ENCODE assay signal across 14 cellular contexts in the genomic region with DNA sequence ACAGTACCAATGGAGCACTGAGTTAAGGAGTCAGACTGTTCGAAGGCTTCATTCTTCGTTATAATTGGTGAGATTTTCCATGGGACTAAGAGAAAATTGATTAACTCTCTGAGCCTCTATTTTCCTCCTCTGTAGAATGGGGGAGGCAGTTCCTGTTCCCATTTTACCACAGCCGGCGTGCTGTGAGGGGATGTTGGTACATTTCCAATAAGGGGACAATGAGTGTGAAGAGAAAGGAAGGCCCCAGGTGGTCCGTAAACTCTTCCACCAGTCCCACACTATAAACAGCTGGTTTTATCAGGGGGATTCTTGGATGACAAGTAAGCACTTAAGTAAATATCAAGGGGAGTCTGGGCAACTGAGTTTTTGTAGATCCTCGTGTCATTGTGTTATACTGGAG.
A peak's percentile ranks its signal among the peaks of the same experiment; 100 is the strongest.
DNase-seq lines count a peak whose midpoint lies in the region; ATAC-seq and TF ChIP-seq lines count a peak whose summit lies in the region.
"Had no signal": no experiment of that assay in that cellular context is flagged by ENCODE, and none has a peak within 500 bp of the region (broad histone marks: within the 10 kb centered on the region; RNA-seq: fewer than 3 reads in every experiment).

No MANE protein-coding gene starts in this region.

- H3K27me3 Mint-ChIP-seq in CD4-positive, alpha-beta T cell, result no peaks in the 10 kb centered on the region
- H3K27me3 Mint-ChIP-seq in endodermal cell (ENCODE audit: insufficient read depth) (no peaks in the 10 kb centered on the region), WTC11 (ENCODE audit: low read depth) (no peaks in the 10 kb centered on the region)

- CTCF ChIA-PET in A673 (lab: Charles Lee), result interaction anchor here (0.5 to 1.4 kb wide), 5 partner anchors 30 to 554 kb away, joined by 3 read pairs; no protein-coding TSS in a partner anchor
- CTCF ChIA-PET in CD4-positive, alpha-beta T cell (lab: Charles Lee), result no interaction called here
- CTCF ChIA-PET in WTC11 (lab: Charles Lee), result interaction anchor here (2.0 kb wide), 1 partner anchor 91 kb away, joined by 11 read pairs; no protein-coding TSS in a partner anchor

- H3K36me3 ChIP-seq in A673 (ENCODE audit: insufficient read depth, low read length, poor library complexity, severe bottlenecking) (no peaks in the 10 kb centered on the region), SK-N-MC (ENCODE audit: insufficient read depth, low read length) (no peaks in the 10 kb centered on the region), endodermal cell (ENCODE audit: control insufficient read depth, insufficient read depth, low read length) (no peaks in the 10 kb centered on the region)
- H3K36me3 ChIP-seq: colonic mucosa, esophagus muscularis mucosa, heart right ventricle, tibial nerve had no signal

- H3K27ac Mint-ChIP-seq in CD4-positive, alpha-beta T cell, result peak overlapping the region; percentile 44
- H3K27ac Mint-ChIP-seq in endodermal cell (peak overlapping the region; percentile 40), WTC11 (no peak overlapping the region)

- H3K4me3 ChIP-seq in A673 (ENCODE audit: low read depth, low read length, poor library complexity, severe bottlenecking), result peak overlapping the region; percentile 35
- peak overlapping the region; percentile 72 for H3K4me3 ChIP-seq in SK-N-MC
- peak overlapping the region; percentile 7 for H3K4me3 ChIP-seq in endodermal cell (ENCODE audit: low read length)
- no peak overlapping the region for H3K4me3 ChIP-seq in coronary artery
- H3K4me3 ChIP-seq: colonic mucosa, esophagus muscularis mucosa, heart right ventricle, tibial nerve had no signal

- peak overlapping the region; percentile 80 for H3K27ac ChIP-seq in A673 (ENCODE audit: low read depth, low read length, poor library complexity, severe bottlenecking)
- H3K27ac ChIP-seq in CD4-positive, alpha-beta T cell (ENCODE audit: low read depth, low read length), result no peak overlapping the region
- peak overlapping the region; percentile 91 for H3K27ac ChIP-seq in SK-N-MC
- H3K27ac ChIP-seq in endodermal cell (ENCODE audit: low read depth, low read length), result no peak overlapping the region
- peak overlapping the region in 1 of 2 donors; percentile 50 for H3K27ac ChIP-seq in coronary artery
- H3K27ac ChIP-seq: colonic mucosa, esophagus muscularis mucosa had no signal

- no peaks in the 10 kb centered on the region for H3K27me3 ChIP-seq in A673 (replicated peaks; ENCODE audit: insufficient read depth, low read depth, low read length, poor library complexity)
- no peaks in the 10 kb centered on the region for H3K27me3 ChIP-seq in CD4-positive, alpha-beta T cell (ENCODE audit: control insufficient read depth, insufficient read depth, low read length)
- no peaks in the 10 kb centered on the region for H3K27me3 ChIP-seq in endodermal cell (ENCODE audit: control insufficient read depth, insufficient read depth, low read length, poor library complexity, severe bottlenecking)
- H3K27me3 ChIP-seq: colonic mucosa, heart right ventricle, tibial nerve had no signal

- 85 to 86% methylated on average over 3 of the region's 6 CpGs for WGBS in endodermal cell (ENCODE audit: insufficient coverage in 1 of 2, insufficient read length in 1 of 2), 2 experiments

- H3K9ac ChIP-seq in SK-N-MC (ENCODE audit: insufficient read length) (no peak overlapping the region), endodermal cell (ENCODE audit: extremely low read depth, low read length, poor library complexity, severe bottlenecking) (no peak overlapping the region)

- H3K4me1 ChIP-seq in A673 (ENCODE audit: insufficient read depth, low read length, poor library complexity, severe bottlenecking), result peaks cover 98% of the 10 kb centered on the region
- H3K4me1 ChIP-seq in endodermal cell (ENCODE audit: control insufficient read depth, insufficient read depth, low read length), result peaks cover 32% of the 10 kb centered on the region
- H3K4me1 ChIP-seq: colonic mucosa had no signal

- H3K4me1 Mint-ChIP-seq in CD4-positive, alpha-beta T cell (ENCODE audit: low read depth), result no peaks in the 10 kb centered on the region
- H3K4me1 Mint-ChIP-seq in endodermal cell (peaks cover 92% of the 10 kb centered on the region), WTC11 (peaks cover 67% of the 10 kb centered on the region)

- H3K9me3 ChIP-seq in A673 (ENCODE audit: low read depth, low read length, poor library complexity, severe bottlenecking) (no peaks in the 10 kb centered on the region), SK-N-MC (ENCODE audit: low read depth, low read length) (no peaks in the 10 kb centered on the region), endodermal cell (ENCODE audit: control insufficient read depth, low read length) (no peaks in the 10 kb centered on the region)
- no peaks in the 10 kb centered on the region for H3K9me3 ChIP-seq in CD4-positive, alpha-beta T cell (ENCODE audit: control insufficient read depth, low read length)
- H3K9me3 ChIP-seq: colonic mucosa, esophagus muscularis mucosa, heart right ventricle, tibial nerve had no signal

- H3K9me3 Mint-ChIP-seq in CD4-positive, alpha-beta T cell, result no peaks in the 10 kb centered on the region
- H3K9me3 Mint-ChIP-seq in endodermal cell (no peaks in the 10 kb centered on the region), WTC11 (no peaks in the 10 kb centered on the region)

- ATAC-seq in CD4-positive, alpha-beta T cell (ENCODE audit: poor library complexity), result no peak
- ATAC-seq in WTC11, result no peak

- H3K36me3 Mint-ChIP-seq in CD4-positive, alpha-beta T cell (ENCODE audit: low read depth), result peaks cover 18% of the 10 kb centered on the region
- H3K36me3 Mint-ChIP-seq in endodermal cell (ENCODE audit: low read depth) (no peaks in the 10 kb centered on the region), WTC11 (no peaks in the 10 kb centered on the region)

- POLR2A ChIA-PET in A673 (lab: Charles Lee; ENCODE audit: low non-redundant PET), result no interaction called here
- POLR2A ChIA-PET in CD4-positive, alpha-beta T cell (lab: Charles Lee), result interaction anchor here (1.1 to 1.5 kb wide), 2 partner anchors 22 to 77 kb away, joined by 3 to 4 read pairs; no protein-coding TSS in a partner anchor
- POLR2A ChIA-PET in WTC11 (lab: Charles Lee), result no interaction called here

- TF ChIP-seq CTCF in A673 (conservative IDR thresholded peaks at IDR 0.05; ENCODE audit: low read depth, low read length), result no peak
- no peak for TF ChIP-seq CTCF in CD4-positive, alpha-beta T cell (IDR thresholded peaks at IDR 0.05)
- no peak for TF ChIP-seq CTCF in endodermal cell (conservative IDR thresholded peaks at IDR 0.05)
- no peak for TF ChIP-seq CTCF in WTC11 (IDR thresholded peaks at IDR 0.05)
- no peak for TF ChIP-seq CTCF in coronary artery (IDR thresholded peaks at IDR 0.05)

- DNase-seq in A673 (ENCODE audit: low spot score), result peak; percentile 79
- no peak for DNase-seq in CD4-positive, alpha-beta T cell
- DNase-seq in SK-N-MC (ENCODE audit: low read depth, low spot score), result no peak
- no peak for DNase-seq in endodermal cell
- no peak for DNase-seq in DMS153 (lab: John Stamatoyannopoulos, UW)
- DNase-seq in WTC11 (ENCODE audit: low spot score), result no peak
- no peak for DNase-seq in coronary artery (ENCODE audit: low spot score)
- DNase-seq in GM19238 (ENCODE audit: insufficient read length, low spot score), result no peak
- DNase-seq: colonic mucosa, Karpas-422, NCI-H1436 treated with DMSO at 0.1 percent for 48 hours had no signal

- intact Hi-C loops in A673 (cut with micrococcal nuclease; ENCODE audit: unreplicated experiment), result loop anchor here (2.0 to 10.0 kb wide), 4 partner anchors 68 to 376 kb away; partner anchors contain the start of gene OXA1L
- intact Hi-C loops in CD4-positive, alpha-beta T cell (cut with DNase I, micrococcal nuclease), result no loop called here

- peak overlapping the region; percentile 70 for H3K4me3 Mint-ChIP-seq in CD4-positive, alpha-beta T cell
- H3K4me3 Mint-ChIP-seq in endodermal cell (no peak overlapping the region), WTC11 (no peak overlapping the region)

- TSS peak; percentile 29 for BruUV-seq in A673 (replicated peaks; lab: Mats Ljungman, UMichigan)

TF ChIP-seq in WTC11, 78 proteins besides CTCF, POLR2A, EP300 and RAD21:
- TF ChIP-seq GABPB1 (CRISPR knock-in tag; IDR thresholded peaks at IDR 0.05) (no peak), ZNF671 (CRISPR knock-in tag; IDR thresholded peaks at IDR 0.05) (no peak), ZNF121 (CRISPR knock-in tag; IDR thresholded peaks at IDR 0.05) (no peak), NR2C2 (CRISPR knock-in tag; IDR thresholded peaks at IDR 0.05) (no peak), ZNF263 (CRISPR knock-in tag; IDR thresholded peaks at IDR 0.05; ENCODE audit: low read depth) (no peak), HMGA2 (CRISPR knock-in tag; IDR thresholded peaks at IDR 0.05) (no peak), ZNF138 (CRISPR knock-in tag; conservative IDR thresholded peaks at IDR 0.05) (no peak)
- TF ChIP-seq, protein P1, sequence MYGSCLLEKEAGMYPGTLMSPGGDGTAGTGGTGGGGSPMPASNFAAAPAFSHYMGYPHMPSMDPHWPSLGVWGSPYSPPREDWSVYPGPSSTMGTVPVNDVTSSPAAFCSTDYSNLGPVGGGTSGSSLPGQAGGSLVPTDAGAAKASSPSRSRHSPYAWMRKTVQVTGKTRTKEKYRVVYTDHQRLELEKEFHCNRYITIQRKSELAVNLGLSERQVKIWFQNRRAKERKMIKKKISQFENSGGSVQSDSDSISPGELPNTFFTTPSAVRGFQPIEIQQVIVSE (CRISPR knock-in tag; IDR thresholded peaks at IDR 0.05; ENCODE audit: borderline replicate concordance), result no peak
- TF ChIP-seq, protein P2, sequence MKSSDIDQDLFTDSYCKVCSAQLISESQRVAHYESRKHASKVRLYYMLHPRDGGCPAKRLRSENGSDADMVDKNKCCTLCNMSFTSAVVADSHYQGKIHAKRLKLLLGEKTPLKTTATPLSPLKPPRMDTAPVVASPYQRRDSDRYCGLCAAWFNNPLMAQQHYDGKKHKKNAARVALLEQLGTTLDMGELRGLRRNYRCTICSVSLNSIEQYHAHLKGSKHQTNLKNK (CRISPR knock-in tag; IDR thresholded peaks at IDR 0.05), result no peak

Comparison
In these comparisons a context has a peak if more than half of its experiments do, and no peak if none do; other contexts are left out.
1. H3K27ac ChIP-seq: peak in A673 (single experiment) and SK-N-MC (single experiment); none in CD4-positive, alpha-beta T cell (single experiment) and endodermal cell (single experiment).